ENCODE assay signal across 1 cellular context in the genomic region with DNA sequence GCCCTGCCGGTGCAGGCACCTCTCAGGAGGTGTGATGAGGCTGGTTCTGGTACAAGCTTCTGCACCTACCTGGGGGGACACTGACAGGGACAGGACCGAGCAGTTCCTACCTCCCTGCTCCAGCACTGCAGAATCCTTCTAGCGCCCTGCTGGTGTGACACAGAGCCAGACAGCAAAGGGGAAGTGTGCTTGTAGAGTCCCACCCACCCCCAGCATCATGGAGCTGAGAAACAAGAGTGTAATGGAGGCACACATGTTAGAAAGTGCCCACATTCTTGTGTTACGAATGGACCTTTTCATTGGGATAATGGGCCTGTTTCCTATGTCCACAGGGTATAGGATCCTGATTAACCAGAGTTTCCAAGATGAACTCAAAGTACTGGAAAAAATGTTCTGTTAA.
TF ChIP-seq lines count a peak whose summit lies in the region.

No MANE protein-coding gene starts in this region.

TF ChIP-seq in WTC11, 78 proteins besides CTCF, POLR2A, EP300 and RAD21 (continued from another document):
- TF ChIP-seq, protein P1, sequence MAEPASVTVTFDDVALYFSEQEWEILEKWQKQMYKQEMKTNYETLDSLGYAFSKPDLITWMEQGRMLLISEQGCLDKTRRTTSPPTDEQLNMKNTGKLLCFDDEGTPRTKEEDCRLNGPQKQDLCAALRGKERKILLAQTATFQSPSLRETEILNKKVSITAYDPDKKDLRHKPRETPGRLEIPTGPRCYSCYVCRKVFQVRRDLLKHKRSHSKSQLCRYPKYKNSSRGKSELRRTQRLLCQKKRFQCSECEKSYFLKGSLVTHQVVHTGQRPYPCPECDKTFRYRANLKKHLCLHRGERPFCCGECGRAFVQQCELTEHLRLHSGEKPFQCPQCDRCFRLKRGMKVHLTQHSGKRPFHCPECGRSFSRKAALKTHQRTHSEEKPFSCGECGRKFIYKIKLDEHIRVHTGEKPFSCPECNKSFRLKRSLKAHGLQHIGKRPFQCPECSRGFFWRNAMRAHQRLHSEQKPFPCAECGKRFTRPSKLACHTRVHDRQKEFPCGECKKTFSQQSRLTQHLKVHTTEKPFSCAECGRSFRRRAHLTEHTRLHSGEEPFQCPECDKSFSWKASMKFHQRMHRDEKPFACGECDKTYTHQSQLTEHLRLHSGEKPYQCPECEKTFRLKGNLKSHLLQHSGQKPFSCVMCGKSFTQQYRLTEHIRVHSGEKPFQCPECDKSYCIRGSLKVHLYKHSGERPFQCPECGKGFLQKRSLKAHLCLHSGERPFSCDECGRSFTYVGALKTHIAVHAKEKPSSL (CRISPR knock-in tag; conservative IDR thresholded peaks at IDR 0.05): no peak
- TF ChIP-seq IRF1 (CRISPR knock-in tag; IDR thresholded peaks at IDR 0.05): no peak
- no peak for TF ChIP-seq CBFB (CRISPR knock-in tag; IDR thresholded peaks at IDR 0.05; ENCODE audit: low read depth)
- TF ChIP-seq, protein P2, sequence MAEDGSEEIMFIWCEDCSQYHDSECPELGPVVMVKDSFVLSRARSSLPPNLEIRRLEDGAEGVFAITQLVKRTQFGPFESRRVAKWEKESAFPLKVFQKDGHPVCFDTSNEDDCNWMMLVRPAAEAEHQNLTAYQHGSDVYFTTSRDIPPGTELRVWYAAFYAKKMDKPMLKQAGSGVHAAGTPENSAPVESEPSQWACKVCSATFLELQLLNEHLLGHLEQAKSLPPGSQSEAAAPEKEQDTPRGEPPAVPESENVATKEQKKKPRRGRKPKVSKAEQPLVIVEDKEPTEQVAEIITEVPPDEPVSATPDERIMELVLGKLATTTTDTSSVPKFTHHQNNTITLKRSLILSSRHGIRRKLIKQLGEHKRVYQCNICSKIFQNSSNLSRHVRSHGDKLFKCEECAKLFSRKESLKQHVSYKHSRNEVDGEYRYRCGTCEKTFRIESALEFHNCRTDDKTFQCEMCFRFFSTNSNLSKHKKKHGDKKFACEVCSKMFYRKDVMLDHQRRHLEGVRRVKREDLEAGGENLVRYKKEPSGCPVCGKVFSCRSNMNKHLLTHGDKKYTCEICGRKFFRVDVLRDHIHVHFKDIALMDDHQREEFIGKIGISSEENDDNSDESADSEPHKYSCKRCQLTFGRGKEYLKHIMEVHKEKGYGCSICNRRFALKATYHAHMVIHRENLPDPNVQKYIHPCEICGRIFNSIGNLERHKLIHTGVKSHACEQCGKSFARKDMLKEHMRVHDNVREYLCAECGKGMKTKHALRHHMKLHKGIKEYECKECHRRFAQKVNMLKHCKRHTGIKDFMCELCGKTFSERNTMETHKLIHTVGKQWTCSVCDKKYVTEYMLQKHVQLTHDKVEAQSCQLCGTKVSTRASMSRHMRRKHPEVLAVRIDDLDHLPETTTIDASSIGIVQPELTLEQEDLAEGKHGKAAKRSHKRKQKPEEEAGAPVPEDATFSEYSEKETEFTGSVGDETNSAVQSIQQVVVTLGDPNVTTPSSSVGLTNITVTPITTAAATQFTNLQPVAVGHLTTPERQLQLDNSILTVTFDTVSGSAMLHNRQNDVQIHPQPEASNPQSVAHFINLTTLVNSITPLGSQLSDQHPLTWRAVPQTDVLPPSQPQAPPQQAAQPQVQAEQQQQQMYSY (CRISPR knock-in tag; IDR thresholded peaks at IDR 0.05): no peak
- TF ChIP-seq ZNF121 (CRISPR knock-in tag; IDR thresholded peaks at IDR 0.05): no peak
